1 cellular context compared by ENCODE assay signal in genomic region chr21:36480618-36481017, GRCh38.
TF ChIP-seq lines count a peak whose summit lies in the region.

No MANE protein-coding gene starts in this region.

TF ChIP-seq in HepG2, 621 proteins besides CTCF, POLR2A, EP300 and RAD21 (continued from another document):
- no peak for TF ChIP-seq TERF1 (CRISPR knock-in tag; IDR thresholded peaks at IDR 0.05)
- no peak for TF ChIP-seq ZNF552 (CRISPR knock-in tag; IDR thresholded peaks at IDR 0.05; ENCODE audit: borderline replicate concordance)
- no peak for TF ChIP-seq KDM5B (CRISPR knock-in tag; IDR thresholded peaks at IDR 0.05; ENCODE audit: borderline replicate concordance)
- no peak for TF ChIP-seq ZNF296 (CRISPR knock-in tag; conservative IDR thresholded peaks at IDR 0.05)
- no peak for TF ChIP-seq ZZZ3 (CRISPR knock-in tag; IDR thresholded peaks at IDR 0.05; ENCODE audit: borderline replicate concordance)
- TF ChIP-seq ZNF383 (CRISPR knock-in tag; IDR thresholded peaks at IDR 0.05; ENCODE audit: borderline replicate concordance), result no peak
- TF ChIP-seq HOXA7 (CRISPR knock-in tag; IDR thresholded peaks at IDR 0.05), result no peak
- no peak for TF ChIP-seq ZNF576 (CRISPR knock-in tag; IDR thresholded peaks at IDR 0.05)
